In genomic region chr5:1402611-1403255, GRCh38 we compare ENCODE assay signal across 21 cellular contexts. TPM values are rescaled to one million over a fixed set of nuclear protein-coding genes. Genes with fewer than 3 reads are reported as not detected.
DNase-seq lines count a peak whose midpoint lies in the region; ATAC-seq and TF ChIP-seq lines count a peak whose summit lies in the region.
"Had no signal": no experiment of that assay in that cellular context is flagged by ENCODE, and none has a peak within 500 bp of the region (broad histone marks: within the 10 kb centered on the region; RNA-seq: fewer than 3 reads in every experiment).

No MANE protein-coding gene starts in this region.

- DNase-seq in activated T-cell treated with anti-CD3 and anti-CD28 coated beads, Interleukin-2, amount 50 U/mL, for 1 hour, result peak; percentile 3
- no peak for DNase-seq in activated T-cell treated with anti-CD3 and anti-CD28 coated beads, Interleukin-2, amount 50 U/mL, for 24 hours
- DNase-seq in left cardiac atrium, result peak; percentile 16
- no peak for DNase-seq in neural crest cell (ENCODE audit: low read depth, low spot score)
- peak; percentile 26 to 62 for DNase-seq in aorta
- DNase-seq in stomach, result no peak
- DNase-seq in activated CD8-positive, alpha-beta memory T cell treated with anti-CD3 and anti-CD28 coated beads for 24 hours, result no peak
- DNase-seq: ACHN, C1 segment of cervical spinal cord, Calu3, DMS153, MG63, NCI-H2081 treated with DMSO at 0.1 percent for 48 hours, OCI-M1 had no signal

- H3K4me3 ChIP-seq in aorta (ENCODE audit: low read length in 2 of 2) (no peak overlapping the region), stomach (no peak overlapping the region)
- H3K4me3 ChIP-seq: K562, MG63 had no signal

- H3K36me3 Mint-ChIP-seq in activated T-cell treated with anti-CD3 and anti-CD28 coated beads, Interleukin-2, amount 50 U/mL, for 24 hours (ENCODE audit: low read depth), result no peaks in the 10 kb centered on the region
- no peaks in the 10 kb centered on the region for H3K36me3 Mint-ChIP-seq in neural crest cell (ENCODE audit: low read depth)
- H3K36me3 Mint-ChIP-seq: CD8-positive, alpha-beta memory T cell had no signal

- ATAC-seq in left cardiac atrium, result no peak
- no peak for ATAC-seq in aorta (ENCODE audit: low FRiP score)
- ATAC-seq in HG03025 (IDR thresholded peaks at IDR 0.05; ENCODE audit: low FRiP score, unreplicated experiment), result no peak
- ATAC-seq: K562 had no signal

- H3K36me3 ChIP-seq in aorta (ENCODE audit: control insufficient read depth in 1 of 2, insufficient read depth in 2 of 2, low read length in 1 of 2) (no peaks in the 10 kb centered on the region), stomach (no peaks in the 10 kb centered on the region)
- H3K36me3 ChIP-seq: MG63 had no signal

- H3K4me1 ChIP-seq in aorta (ENCODE audit: control insufficient read depth in 1 of 2, insufficient read depth in 2 of 2, low read length in 2 of 2) (no peaks in the 10 kb centered on the region), stomach (no peaks in the 10 kb centered on the region)

- H3K27me3 ChIP-seq in aorta (ENCODE audit: control insufficient read depth in 1 of 2, insufficient read depth in 2 of 2, low read length in 1 of 2) (no peaks in the 10 kb centered on the region), stomach (peaks cover 0 to 55% (median 0%) of the 10 kb centered on the region in 3 donors)

- TF ChIP-seq CTCF in neural crest cell (conservative IDR thresholded peaks at IDR 0.05), result no peak
- TF ChIP-seq CTCF in stomach (IDR thresholded peaks at IDR 0.05), result no peak

- H3K9me3 ChIP-seq in aorta (ENCODE audit: control insufficient read depth, low read length) (peaks cover 5% of the 10 kb centered on the region), stomach (peaks cover 0 to 14% (median 8%) of the 10 kb centered on the region in 4 donors)

- H3K27ac ChIP-seq in aorta (ENCODE audit: low read depth in 1 of 2, low read length in 2 of 2), result no peak overlapping the region
- H3K27ac ChIP-seq in stomach, result no peak overlapping the region
- H3K27ac ChIP-seq: 22Rv1 had no signal

- TF ChIP-seq EP300 in stomach (IDR thresholded peaks at IDR 0.05), result no peak

- H3K9me3 Mint-ChIP-seq in activated T-cell treated with anti-CD3 and anti-CD28 coated beads, Interleukin-2, amount 50 U/mL, for 24 hours, result peaks cover 9% of the 10 kb centered on the region
- peaks cover 3% of the 10 kb centered on the region for H3K9me3 Mint-ChIP-seq in neural crest cell

- H3K27ac Mint-ChIP-seq in activated T-cell treated with anti-CD3 and anti-CD28 coated beads, Interleukin-2, amount 50 U/mL, for 24 hours, result no peak overlapping the region
- H3K27ac Mint-ChIP-seq in neural crest cell (ENCODE audit: unreplicated experiment), result peak overlapping the region; percentile 87

- WGBS in aorta, 2 donors, result 88 to 90% methylated on average over 24 of the region's 24 CpGs
- 85 to 88% (median 86%) methylated on average over 23 to 24 of the region's 24 CpGs for WGBS in stomach, 5 donors

- TF ChIP-seq POLR2A in stomach (IDR thresholded peaks at IDR 0.05), result no peak

- peaks cover 2% of the 10 kb centered on the region for H3K27me3 Mint-ChIP-seq in activated T-cell treated with anti-CD3 and anti-CD28 coated beads, Interleukin-2, amount 50 U/mL, for 24 hours
- H3K27me3 Mint-ChIP-seq in neural crest cell (ENCODE audit: low read depth), result peaks cover 23% of the 10 kb centered on the region

- H3K4me3 Mint-ChIP-seq in activated T-cell treated with anti-CD3 and anti-CD28 coated beads, Interleukin-2, amount 50 U/mL, for 24 hours, result no peak overlapping the region
- no peak overlapping the region for H3K4me3 Mint-ChIP-seq in neural crest cell
- H3K4me3 Mint-ChIP-seq: CD8-positive, alpha-beta memory T cell had no signal

- H3K4me1 Mint-ChIP-seq in activated T-cell treated with anti-CD3 and anti-CD28 coated beads, Interleukin-2, amount 50 U/mL, for 24 hours (ENCODE audit: low read depth), result no peaks in the 10 kb centered on the region
- H3K4me1 Mint-ChIP-seq in neural crest cell, result peaks cover 10% of the 10 kb centered on the region
- H3K4me1 Mint-ChIP-seq: CD8-positive, alpha-beta memory T cell had no signal

- intact Hi-C loops in left cardiac atrium (cut with DNase I) (no loop called here), aorta (cut with DNase I) (no loop called here), stomach (cut with DNase I; ENCODE audit: low total_unique reads) (no loop called here)

RNA-seq across cellular contexts. Expression of gene SLC6A3, which starts 42.5 kb away (rescaled TPM):
- under 1 TPM in 1 of 2 donors, not detected in 1; 0.06 TPM for total RNA-seq in left cardiac atrium
- 0.16 and 0.27 TPM in 2 replicates for total RNA-seq in neural crest cell
- total RNA-seq in aorta, result under 1 TPM; 0.23 to 0.30 TPM
- under 1 TPM in 1 of 2 donors, not detected in 1; 0.56 TPM for polyA plus RNA-seq in aorta
- not detected for total RNA-seq in stomach
- under 1 TPM in 1 of 3 donors, not detected in 2; 0.05 TPM for polyA plus RNA-seq in stomach
- total RNA-seq: Calu3; CD8-positive, alpha-beta memory T cell; Daoy; H4; K562; LHCN-M2 had no signal
- polyA plus RNA-seq: CD8-positive, alpha-beta memory T cell; K562 had no signal

RNA-seq across cellular contexts. Expression of gene CLPTM1L, which starts 57.8 kb away (rescaled TPM):
- 10 to 100 TPM; 46.6 to 51.7 TPM for total RNA-seq in left cardiac atrium
- total RNA-seq in neural crest cell, result 95.1 and 103 TPM in 2 replicates
- total RNA-seq in aorta, result 10 to 100 TPM; 66.0 to 71.2 TPM
- polyA plus RNA-seq in aorta, result 10 to 100 TPM; 72.5 to 95.5 TPM
- total RNA-seq in stomach, result 100 to 1,000 TPM in 4 of 5 donors, 10 to 100 TPM in 1; 90.6 to 202 (median 183) TPM
- 10 to 100 TPM; 60.8 to 72.3 (median 61.9) TPM for polyA plus RNA-seq in stomach

Comparison
In these comparisons a context has a peak if more than half of its experiments do, and no peak if none do; other contexts are left out.
1. DNase-seq: peak in activated T-cell treated with anti-CD3 and anti-CD28 coated beads, Interleukin-2, amount 50 U/mL, for 1 hour (single experiment), left cardiac atrium (single experiment) and aorta (2 of 2); none in activated T-cell treated with anti-CD3 and anti-CD28 coated beads, Interleukin-2, amount 50 U/mL, for 24 hours (single experiment), neural crest cell (single experiment), stomach (single experiment) and activated CD8-positive, alpha-beta memory T cell treated with anti-CD3 and anti-CD28 coated beads for 24 hours (single experiment).